Comparison of ENCODE assay signal across 1 cellular context in genomic region chr17:21126645-21127507, GRCh38.
TF ChIP-seq lines count a peak whose summit lies in the region.

Gene DHRS7B, plus strand, starts transcription at chr17:21126964. Its CDS starts 8 bp downstream, at chr17:21126972.

TF ChIP-seq in SK-N-SH, 30 proteins besides CTCF, POLR2A, EP300 and RAD21 (continued from another document):
- no peak for TF ChIP-seq USF1 (IDR thresholded peaks at IDR 0.05; ENCODE audit: borderline replicate concordance, low read depth)
- TF ChIP-seq MEF2A (IDR thresholded peaks at IDR 0.05; ENCODE audit: borderline replicate concordance, low read depth), result no peak
- TF ChIP-seq FOXJ3 (CRISPR knock-in tag; IDR thresholded peaks at IDR 0.05), result no peak
- TF ChIP-seq EZH2phosphoT487 (IDR thresholded peaks at IDR 0.05; ENCODE audit: borderline replicate concordance, low read depth), result no peak
- TF ChIP-seq IRF3 (IDR thresholded peaks at IDR 0.05; ENCODE audit: low read depth, low read length), result peak; percentile 31; the same call in 1 of the 2 replicates
- no peak for TF ChIP-seq NFIC (IDR thresholded peaks at IDR 0.05; ENCODE audit: borderline replicate concordance)
- no peak for TF ChIP-seq TEAD4 (IDR thresholded peaks at IDR 0.05; ENCODE audit: borderline replicate concordance, insufficient read depth)
- peak; percentile 83 for TF ChIP-seq PBX3 (IDR thresholded peaks at IDR 0.05)
- no peak; the same call in 1 of the 2 replicates for TF ChIP-seq ELF1 (IDR thresholded peaks at IDR 0.05)
- peak; percentile 80 for TF ChIP-seq GABPA (IDR thresholded peaks at IDR 0.05; ENCODE audit: low read depth)
- peak; percentile 66 for TF ChIP-seq CHD2 (IDR thresholded peaks at IDR 0.05; ENCODE audit: low read length, partially characterized antibody)
- TF ChIP-seq JUND (IDR thresholded peaks at IDR 0.05), result no peak
- TF ChIP-seq SMC3 (IDR thresholded peaks at IDR 0.05; ENCODE audit: low read depth, low read length), result no peak
- no peak for TF ChIP-seq FOXM1 (IDR thresholded peaks at IDR 0.05; ENCODE audit: low read depth)
- TF ChIP-seq FOSL2 (IDR thresholded peaks at IDR 0.05; ENCODE audit: borderline replicate concordance, low read depth), result no peak
TF ChIP-seq in SK-N-SH: peak in this region for 13.
